ENCODE assay signal across 1 cellular context in the genomic region with DNA sequence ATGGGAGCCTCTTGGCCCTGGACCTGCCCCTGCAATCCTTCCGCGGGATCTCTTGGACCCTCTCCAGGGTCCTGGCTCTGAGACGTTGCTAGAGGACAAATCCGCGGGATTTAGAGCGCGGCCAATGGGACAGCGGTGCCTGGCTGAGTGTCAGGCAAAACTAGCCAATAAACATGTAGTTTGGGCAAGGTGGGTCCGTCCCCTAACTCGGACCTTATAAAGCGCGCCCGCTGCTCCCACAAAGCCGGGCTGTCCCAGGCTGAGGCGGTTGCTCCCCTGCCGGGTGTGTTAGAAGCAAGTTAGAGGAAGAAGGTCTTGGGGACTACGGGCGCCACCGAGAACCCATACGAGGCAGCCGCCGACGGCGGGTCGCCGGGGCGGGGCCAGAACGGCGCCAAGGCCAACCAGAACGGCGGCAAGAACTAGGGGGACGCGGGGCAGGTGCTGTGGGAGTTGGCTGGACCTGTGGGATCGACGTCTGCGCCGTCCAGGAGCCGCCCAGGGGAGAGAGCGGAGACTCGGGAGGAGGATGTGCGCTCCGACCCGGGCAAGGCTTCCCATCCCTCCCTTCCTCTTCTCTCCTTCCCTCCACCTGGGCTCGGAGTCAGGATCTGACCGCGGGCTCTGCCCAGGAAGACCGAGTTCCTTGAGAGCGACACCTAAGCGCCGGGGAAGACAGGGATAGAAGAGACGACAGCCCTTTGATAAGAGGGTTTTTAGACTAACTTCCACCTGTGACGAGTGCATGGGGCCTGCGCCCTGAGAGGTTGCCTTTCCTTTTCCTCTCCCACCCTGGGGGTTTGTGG.
TF ChIP-seq lines count a peak whose summit lies in the region.

No MANE protein-coding gene starts in this region.

TF ChIP-seq in HEK293, 187 proteins besides CTCF, POLR2A, EP300 and RAD21 (continued from another document and continues in another):
- TF ChIP-seq, protein P1, sequence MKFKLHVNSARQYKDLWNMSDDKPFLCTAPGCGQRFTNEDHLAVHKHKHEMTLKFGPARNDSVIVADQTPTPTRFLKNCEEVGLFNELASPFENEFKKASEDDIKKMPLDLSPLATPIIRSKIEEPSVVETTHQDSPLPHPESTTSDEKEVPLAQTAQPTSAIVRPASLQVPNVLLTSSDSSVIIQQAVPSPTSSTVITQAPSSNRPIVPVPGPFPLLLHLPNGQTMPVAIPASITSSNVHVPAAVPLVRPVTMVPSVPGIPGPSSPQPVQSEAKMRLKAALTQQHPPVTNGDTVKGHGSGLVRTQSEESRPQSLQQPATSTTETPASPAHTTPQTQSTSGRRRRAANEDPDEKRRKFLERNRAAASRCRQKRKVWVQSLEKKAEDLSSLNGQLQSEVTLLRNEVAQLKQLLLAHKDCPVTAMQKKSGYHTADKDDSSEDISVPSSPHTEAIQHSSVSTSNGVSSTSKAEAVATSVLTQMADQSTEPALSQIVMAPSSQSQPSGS (tag by site-specific recombination; IDR thresholded peaks at IDR 0.05; ENCODE audit: low read depth): no peak
- TF ChIP-seq, protein P2, sequence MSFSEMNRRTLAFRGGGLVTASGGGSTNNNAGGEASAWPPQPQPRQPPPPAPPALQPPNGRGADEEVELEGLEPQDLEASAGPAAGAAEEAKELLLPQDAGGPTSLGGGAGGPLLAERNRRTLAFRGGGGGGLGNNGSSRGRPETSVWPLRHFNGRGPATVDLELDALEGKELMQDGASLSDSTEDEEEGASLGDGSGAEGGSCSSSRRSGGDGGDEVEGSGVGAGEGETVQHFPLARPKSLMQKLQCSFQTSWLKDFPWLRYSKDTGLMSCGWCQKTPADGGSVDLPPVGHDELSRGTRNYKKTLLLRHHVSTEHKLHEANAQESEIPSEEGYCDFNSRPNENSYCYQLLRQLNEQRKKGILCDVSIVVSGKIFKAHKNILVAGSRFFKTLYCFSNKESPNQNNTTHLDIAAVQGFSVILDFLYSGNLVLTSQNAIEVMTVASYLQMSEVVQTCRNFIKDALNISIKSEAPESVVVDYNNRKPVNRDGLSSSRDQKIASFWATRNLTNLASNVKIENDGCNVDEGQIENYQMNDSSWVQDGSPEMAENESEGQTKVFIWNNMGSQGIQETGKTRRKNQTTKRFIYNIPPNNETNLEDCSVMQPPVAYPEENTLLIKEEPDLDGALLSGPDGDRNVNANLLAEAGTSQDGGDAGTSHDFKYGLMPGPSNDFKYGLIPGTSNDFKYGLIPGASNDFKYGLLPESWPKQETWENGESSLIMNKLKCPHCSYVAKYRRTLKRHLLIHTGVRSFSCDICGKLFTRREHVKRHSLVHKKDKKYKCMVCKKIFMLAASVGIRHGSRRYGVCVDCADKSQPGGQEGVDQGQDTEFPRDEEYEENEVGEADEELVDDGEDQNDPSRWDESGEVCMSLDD (tag by site-specific recombination; IDR thresholded peaks at IDR 0.05): peak; percentile 70
- TF ChIP-seq GLI4 (tag by site-specific recombination; IDR thresholded peaks at IDR 0.05) (no peak), ZBTB21 (tag by site-specific recombination; IDR thresholded peaks at IDR 0.05) (no peak), ZNF184 (tag by site-specific recombination; IDR thresholded peaks at IDR 0.05) (no peak), ZNF621 (tag by site-specific recombination; IDR thresholded peaks at IDR 0.05) (no peak), EGR2 (tag by site-specific recombination; IDR thresholded peaks at IDR 0.05; ENCODE audit: low read depth) (no peak), ZNF157 (tag by site-specific recombination; IDR thresholded peaks at IDR 0.05) (no peak), MEIS1 (CRISPR knock-in tag; IDR thresholded peaks at IDR 0.05; ENCODE audit: borderline replicate concordance) (no peak), ZNF132 (tag by site-specific recombination; IDR thresholded peaks at IDR 0.05; ENCODE audit: borderline replicate concordance) (no peak), ZEB2 (tag by site-specific recombination; IDR thresholded peaks at IDR 0.05) (no peak), ZNF510 (tag by site-specific recombination; IDR thresholded peaks at IDR 0.05; ENCODE audit: insufficient replicate concordance) (no peak), ZNF623 (tag by site-specific recombination; IDR thresholded peaks at IDR 0.05) (no peak), ZNF514 (tag by site-specific recombination; IDR thresholded peaks at IDR 0.05) (no peak), ZNF624 (tag by site-specific recombination; IDR thresholded peaks at IDR 0.05) (no peak), KLF16 (tag by site-specific recombination; IDR thresholded peaks at IDR 0.05) (no peak), ZNF140 (tag by site-specific recombination; IDR thresholded peaks at IDR 0.05) (no peak), ZSCAN23 (tag by site-specific recombination; IDR thresholded peaks at IDR 0.05) (no peak), ZNF660 (tag by site-specific recombination; IDR thresholded peaks at IDR 0.05) (peak; percentile 75; the same call in 1 of the 2 replicates), ZNF791 (tag by site-specific recombination; IDR thresholded peaks at IDR 0.05) (no peak), SALL2 (tag by site-specific recombination; IDR thresholded peaks at IDR 0.05; ENCODE audit: borderline replicate concordance) (no peak), ZXDB (tag by site-specific recombination; IDR thresholded peaks at IDR 0.05) (peak; percentile 98), GLI2 (tag by site-specific recombination; IDR thresholded peaks at IDR 0.05; ENCODE audit: borderline replicate concordance, low read depth) (no peak), ZNF626 (tag by site-specific recombination; IDR thresholded peaks at IDR 0.05) (no peak), ZNF114 (tag by site-specific recombination; IDR thresholded peaks at IDR 0.05) (no peak), MYNN (tag by site-specific recombination; IDR thresholded peaks at IDR 0.05; ENCODE audit: borderline replicate concordance) (no peak), ZNF211 (tag by site-specific recombination; IDR thresholded peaks at IDR 0.05; ENCODE audit: low read depth) (no peak), ZNF549 (tag by site-specific recombination; IDR thresholded peaks at IDR 0.05) (no peak), ZNF768 (tag by site-specific recombination; IDR thresholded peaks at IDR 0.05) (no peak), ZNF792 (tag by site-specific recombination; IDR thresholded peaks at IDR 0.05) (no peak), ZNF48 (tag by site-specific recombination; IDR thresholded peaks at IDR 0.05) (no peak), ZNF473 (tag by site-specific recombination; IDR thresholded peaks at IDR 0.05) (no peak), ZNF777 (tag by site-specific recombination; IDR thresholded peaks at IDR 0.05; ENCODE audit: borderline replicate concordance) (peak; percentile 80; the same call in 1 of the 2 replicates), ZNF529 (tag by site-specific recombination; IDR thresholded peaks at IDR 0.05; ENCODE audit: insufficient replicate concordance) (no peak), ZNF501 (tag by site-specific recombination; IDR thresholded peaks at IDR 0.05) (0 out of 2 replicates have a peak, but pooled peaks have one; percentile 62), ZFP69B (tag by site-specific recombination; IDR thresholded peaks at IDR 0.05) (0 out of 2 replicates have a peak, but pooled peaks have one; percentile 8), YY2 (tag by site-specific recombination; IDR thresholded peaks at IDR 0.05) (no peak), ZNF121 (tag by site-specific recombination; IDR thresholded peaks at IDR 0.05) (no peak)
- TF ChIP-seq, protein P3, sequence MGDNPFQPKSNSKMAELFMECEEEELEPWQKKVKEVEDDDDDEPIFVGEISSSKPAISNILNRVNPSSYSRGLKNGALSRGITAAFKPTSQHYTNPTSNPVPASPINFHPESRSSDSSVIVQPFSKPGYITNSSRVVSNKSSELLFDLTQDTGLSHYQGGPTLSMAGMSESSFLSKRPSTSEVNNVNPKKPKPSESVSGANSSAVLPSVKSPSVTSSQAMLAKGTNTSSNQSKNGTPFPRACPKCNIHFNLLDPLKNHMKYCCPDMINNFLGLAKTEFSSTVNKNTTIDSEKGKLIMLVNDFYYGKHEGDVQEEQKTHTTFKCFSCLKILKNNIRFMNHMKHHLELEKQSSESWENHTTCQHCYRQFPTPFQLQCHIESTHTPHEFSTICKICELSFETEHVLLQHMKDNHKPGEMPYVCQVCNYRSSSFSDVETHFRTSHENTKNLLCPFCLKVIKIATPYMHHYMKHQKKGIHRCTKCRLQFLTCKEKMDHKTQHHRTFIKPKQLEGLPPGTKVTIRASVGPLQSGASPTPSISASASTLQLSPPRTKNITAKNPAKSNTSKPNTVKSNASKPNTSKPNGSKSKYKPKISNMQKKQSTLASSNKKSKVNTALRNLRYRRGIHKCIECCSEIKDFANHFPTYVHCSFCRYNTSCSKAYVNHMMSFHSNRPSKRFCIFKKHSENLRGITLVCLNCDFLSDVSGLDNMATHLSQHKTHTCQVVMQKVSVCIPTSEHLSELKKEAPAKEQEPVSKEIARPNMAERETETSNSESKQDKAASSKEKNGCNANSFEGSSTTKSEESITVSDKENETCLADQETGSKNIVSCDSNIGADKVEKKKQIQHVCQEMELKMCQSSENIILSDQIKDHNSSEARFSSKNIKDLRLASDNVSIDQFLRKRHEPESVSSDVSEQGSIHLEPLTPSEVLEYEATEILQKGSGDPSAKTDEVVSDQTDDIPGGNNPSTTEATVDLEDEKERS (tag by site-specific recombination; IDR thresholded peaks at IDR 0.05): no peak
- TF ChIP-seq, protein P4, sequence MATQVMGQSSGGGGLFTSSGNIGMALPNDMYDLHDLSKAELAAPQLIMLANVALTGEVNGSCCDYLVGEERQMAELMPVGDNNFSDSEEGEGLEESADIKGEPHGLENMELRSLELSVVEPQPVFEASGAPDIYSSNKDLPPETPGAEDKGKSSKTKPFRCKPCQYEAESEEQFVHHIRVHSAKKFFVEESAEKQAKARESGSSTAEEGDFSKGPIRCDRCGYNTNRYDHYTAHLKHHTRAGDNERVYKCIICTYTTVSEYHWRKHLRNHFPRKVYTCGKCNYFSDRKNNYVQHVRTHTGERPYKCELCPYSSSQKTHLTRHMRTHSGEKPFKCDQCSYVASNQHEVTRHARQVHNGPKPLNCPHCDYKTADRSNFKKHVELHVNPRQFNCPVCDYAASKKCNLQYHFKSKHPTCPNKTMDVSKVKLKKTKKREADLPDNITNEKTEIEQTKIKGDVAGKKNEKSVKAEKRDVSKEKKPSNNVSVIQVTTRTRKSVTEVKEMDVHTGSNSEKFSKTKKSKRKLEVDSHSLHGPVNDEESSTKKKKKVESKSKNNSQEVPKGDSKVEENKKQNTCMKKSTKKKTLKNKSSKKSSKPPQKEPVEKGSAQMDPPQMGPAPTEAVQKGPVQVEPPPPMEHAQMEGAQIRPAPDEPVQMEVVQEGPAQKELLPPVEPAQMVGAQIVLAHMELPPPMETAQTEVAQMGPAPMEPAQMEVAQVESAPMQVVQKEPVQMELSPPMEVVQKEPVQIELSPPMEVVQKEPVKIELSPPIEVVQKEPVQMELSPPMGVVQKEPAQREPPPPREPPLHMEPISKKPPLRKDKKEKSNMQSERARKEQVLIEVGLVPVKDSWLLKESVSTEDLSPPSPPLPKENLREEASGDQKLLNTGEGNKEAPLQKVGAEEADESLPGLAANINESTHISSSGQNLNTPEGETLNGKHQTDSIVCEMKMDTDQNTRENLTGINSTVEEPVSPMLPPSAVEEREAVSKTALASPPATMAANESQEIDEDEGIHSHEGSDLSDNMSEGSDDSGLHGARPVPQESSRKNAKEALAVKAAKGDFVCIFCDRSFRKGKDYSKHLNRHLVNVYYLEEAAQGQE (tag by site-specific recombination; IDR thresholded peaks at IDR 0.05): peak; percentile 15; the same call in 1 of the 2 replicates
- TF ChIP-seq, protein P5, sequence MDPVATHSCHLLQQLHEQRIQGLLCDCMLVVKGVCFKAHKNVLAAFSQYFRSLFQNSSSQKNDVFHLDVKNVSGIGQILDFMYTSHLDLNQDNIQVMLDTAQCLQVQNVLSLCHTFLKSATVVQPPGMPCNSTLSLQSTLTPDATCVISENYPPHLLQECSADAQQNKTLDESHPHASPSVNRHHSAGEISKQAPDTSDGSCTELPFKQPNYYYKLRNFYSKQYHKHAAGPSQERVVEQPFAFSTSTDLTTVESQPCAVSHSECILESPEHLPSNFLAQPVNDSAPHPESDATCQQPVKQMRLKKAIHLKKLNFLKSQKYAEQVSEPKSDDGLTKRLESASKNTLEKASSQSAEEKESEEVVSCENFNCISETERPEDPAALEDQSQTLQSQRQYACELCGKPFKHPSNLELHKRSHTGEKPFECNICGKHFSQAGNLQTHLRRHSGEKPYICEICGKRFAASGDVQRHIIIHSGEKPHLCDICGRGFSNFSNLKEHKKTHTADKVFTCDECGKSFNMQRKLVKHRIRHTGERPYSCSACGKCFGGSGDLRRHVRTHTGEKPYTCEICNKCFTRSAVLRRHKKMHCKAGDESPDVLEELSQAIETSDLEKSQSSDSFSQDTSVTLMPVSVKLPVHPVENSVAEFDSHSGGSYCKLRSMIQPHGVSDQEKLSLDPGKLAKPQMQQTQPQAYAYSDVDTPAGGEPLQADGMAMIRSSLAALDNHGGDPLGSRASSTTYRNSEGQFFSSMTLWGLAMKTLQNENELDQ (tag by site-specific recombination; IDR thresholded peaks at IDR 0.05; ENCODE audit: low read depth): no peak
- TF ChIP-seq, protein P6, sequence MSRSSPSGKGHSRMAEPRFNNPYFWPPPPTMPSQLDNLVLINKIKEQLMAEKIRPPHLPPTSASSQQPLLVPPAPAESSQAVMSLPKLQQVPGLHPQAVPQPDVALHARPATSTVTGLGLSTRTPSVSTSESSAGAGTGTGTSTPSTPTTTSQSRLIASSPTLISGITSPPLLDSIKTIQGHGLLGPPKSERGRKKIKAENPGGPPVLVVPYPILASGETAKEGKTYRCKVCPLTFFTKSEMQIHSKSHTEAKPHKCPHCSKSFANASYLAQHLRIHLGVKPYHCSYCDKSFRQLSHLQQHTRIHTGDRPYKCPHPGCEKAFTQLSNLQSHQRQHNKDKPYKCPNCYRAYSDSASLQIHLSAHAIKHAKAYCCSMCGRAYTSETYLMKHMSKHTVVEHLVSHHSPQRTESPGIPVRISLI (tag by site-specific recombination; IDR thresholded peaks at IDR 0.05): no peak
- TF ChIP-seq, protein P7, sequence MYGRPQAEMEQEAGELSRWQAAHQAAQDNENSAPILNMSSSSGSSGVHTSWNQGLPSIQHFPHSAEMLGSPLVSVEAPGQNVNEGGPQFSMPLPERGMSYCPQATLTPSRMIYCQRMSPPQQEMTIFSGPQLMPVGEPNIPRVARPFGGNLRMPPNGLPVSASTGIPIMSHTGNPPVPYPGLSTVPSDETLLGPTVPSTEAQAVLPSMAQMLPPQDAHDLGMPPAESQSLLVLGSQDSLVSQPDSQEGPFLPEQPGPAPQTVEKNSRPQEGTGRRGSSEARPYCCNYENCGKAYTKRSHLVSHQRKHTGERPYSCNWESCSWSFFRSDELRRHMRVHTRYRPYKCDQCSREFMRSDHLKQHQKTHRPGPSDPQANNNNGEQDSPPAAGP (tag by site-specific recombination; IDR thresholded peaks at IDR 0.05): peak; percentile 14; the same call in 1 of the 2 replicates
- TF ChIP-seq, protein P8, sequence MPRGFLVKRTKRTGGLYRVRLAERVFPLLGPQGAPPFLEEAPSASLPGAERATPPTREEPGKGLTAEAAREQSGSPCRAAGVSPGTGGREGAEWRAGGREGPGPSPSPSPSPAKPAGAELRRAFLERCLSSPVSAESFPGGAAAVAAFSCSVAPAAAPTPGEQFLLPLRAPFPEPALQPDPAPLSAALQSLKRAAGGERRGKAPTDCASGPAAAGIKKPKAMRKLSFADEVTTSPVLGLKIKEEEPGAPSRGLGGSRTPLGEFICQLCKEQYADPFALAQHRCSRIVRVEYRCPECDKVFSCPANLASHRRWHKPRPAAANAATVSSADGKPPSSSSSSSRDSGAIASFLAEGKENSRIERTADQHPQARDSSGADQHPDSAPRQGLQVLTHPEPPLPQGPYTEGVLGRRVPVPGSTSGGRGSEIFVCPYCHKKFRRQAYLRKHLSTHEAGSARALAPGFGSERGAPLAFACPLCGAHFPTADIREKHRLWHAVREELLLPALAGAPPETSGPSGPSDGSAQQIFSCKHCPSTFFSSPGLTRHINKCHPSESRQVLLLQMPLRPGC (tag by site-specific recombination; IDR thresholded peaks at IDR 0.05): no peak
